16 cellular contexts compared by ENCODE assay signal in the genomic region with DNA sequence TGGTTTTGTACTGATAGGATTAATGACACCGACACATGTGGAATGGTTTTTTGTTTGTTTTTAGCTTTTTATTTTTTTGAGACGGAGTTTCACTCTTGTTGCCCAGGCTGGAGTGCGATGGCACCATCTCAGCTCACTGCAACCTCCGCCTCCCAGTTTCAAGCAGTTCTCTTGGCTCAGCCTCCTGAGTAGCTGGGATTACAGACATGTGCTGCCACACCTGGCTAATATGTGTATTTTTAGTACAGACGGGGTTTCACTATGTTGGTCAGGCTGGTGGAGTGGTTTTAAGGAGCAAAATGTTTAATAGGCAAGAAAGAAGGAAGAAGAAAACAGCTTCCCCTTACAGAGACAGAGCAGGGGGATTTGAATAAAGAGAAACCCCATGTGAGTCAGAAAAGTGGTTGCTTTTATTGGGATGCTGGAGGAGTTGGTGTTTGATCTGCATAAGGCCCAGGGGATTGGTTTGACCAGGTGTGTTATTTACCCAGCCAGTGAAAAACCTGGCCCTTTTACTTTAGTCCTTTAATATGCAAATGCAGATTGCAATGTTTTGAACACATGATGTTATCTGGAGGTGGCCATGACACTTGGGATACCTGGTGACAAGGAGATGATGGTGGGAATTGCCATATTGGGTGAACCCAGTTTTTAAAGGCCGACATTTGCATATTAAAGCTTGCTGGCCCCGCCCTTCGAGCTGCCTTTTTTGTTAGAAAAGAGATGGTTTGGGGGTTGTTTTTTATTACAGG. TPM values are rescaled to one million over a fixed set of nuclear protein-coding genes. Genes with fewer than 3 reads are reported as not detected.
DNase-seq lines count a peak whose midpoint lies in the region; ATAC-seq and TF ChIP-seq lines count a peak whose summit lies in the region.
"Had no signal": no experiment of that assay in that cellular context is flagged by ENCODE, and none has a peak within 500 bp of the region (broad histone marks: within the 10 kb centered on the region; RNA-seq: fewer than 3 reads in every experiment).

No MANE protein-coding gene starts in this region.

- no peak overlapping the region for H2BK5ac ChIP-seq in H9 (ENCODE audit: insufficient read length, low read length)

- no CpG with 5 or more reads among the region's 8 CpGs for WGBS in H9 (ENCODE audit: extremely low coverage, insufficient read length, low lambda C conversion rate)

- no peaks in the 10 kb centered on the region for H3K27me3 ChIP-seq in H9 (ENCODE audit: insufficient read depth, low read length)
- no peaks in the 10 kb centered on the region for H3K27me3 ChIP-seq in PC-3 (ENCODE audit: low read length)
- no peaks in the 10 kb centered on the region for H3K27me3 ChIP-seq in iPS-20b (ENCODE audit: insufficient read depth, low read length)
- H3K27me3 ChIP-seq: heart right ventricle, ovary, uterus had no signal

- no peak overlapping the region for H3K4ac ChIP-seq in H9 (ENCODE audit: low read depth, low read length)

- H4K20me1 ChIP-seq in H9 (ENCODE audit: control insufficient read depth, insufficient read depth, insufficient read length) (no peaks in the 10 kb centered on the region), PC-3 (ENCODE audit: low read length) (no peaks in the 10 kb centered on the region)

- no peak overlapping the region for H3K23ac ChIP-seq in H9 (ENCODE audit: insufficient read length, low read depth, low read length)

- no peak overlapping the region for H3K18ac ChIP-seq in H9 (ENCODE audit: insufficient read length, low read depth, low read length)

- H3K4me3 ChIP-seq in PC-3 (ENCODE audit: low read length) (no peak overlapping the region), iPS-20b (ENCODE audit: low read length) (no peak overlapping the region)
- H3K4me3 ChIP-seq: heart right ventricle, ovary, uterus had no signal

- H3K79me2 ChIP-seq in H9 (ENCODE audit: insufficient read depth, low read length) (no peaks in the 10 kb centered on the region), PC-3 (ENCODE audit: low read length) (no peaks in the 10 kb centered on the region)

- H3K36me3 ChIP-seq in PC-3 (ENCODE audit: low read depth, low read length), result no peaks in the 10 kb centered on the region
- no peaks in the 10 kb centered on the region for H3K36me3 ChIP-seq in iPS-20b (ENCODE audit: insufficient read depth, low read depth, low read length)
- H3K36me3 ChIP-seq: heart right ventricle, ovary, uterus had no signal

- H3K36me3 Mint-ChIP-seq in H9 (ENCODE audit: insufficient read depth in 1 of 3, low read depth in 3 of 3), result peaks cover 0 to 23% (median 8%) of the 10 kb centered on the region in 3 experiments; a peak in 4 of 7 replicates

- POLR2A ChIA-PET in PC-3 (lab: Charles Lee; ENCODE audit: unreplicated experiment), result no interaction called here

- no peaks in the 10 kb centered on the region for H3K9me2 ChIP-seq in PC-3 (replicated peaks; ENCODE audit: low read length)

- no peak overlapping the region for H4K5ac ChIP-seq in H9 (ENCODE audit: insufficient read length, low read depth, low read length)

- TF ChIP-seq CTCF in 22Rv1 (IDR thresholded peaks at IDR 0.05), result no peak; the same call in none of the 2 replicates
- 0 out of 3 replicates have a peak, but pooled peaks have one; percentile 19 for TF ChIP-seq CTCF in H9 (conservative IDR thresholded peaks at IDR 0.05)
- TF ChIP-seq CTCF in PC-3 (conservative IDR thresholded peaks at IDR 0.05; ENCODE audit: low read depth, low read length), result 0 out of 2 replicates have a peak, but pooled peaks have one; percentile 28

- H3K27ac Mint-ChIP-seq in H9, result peak overlapping the region in 1 of 3 experiments; percentile 71; a peak in 2 of 7 replicates

- peak; percentile 25; the same call in 1 of the 2 replicates for ATAC-seq in PC-3
- ATAC-seq: heart right ventricle, left ventricle myocardium superior had no signal

- peaks cover 16 to 21% of the 10 kb centered on the region in 2 experiments for H3K9me3 Mint-ChIP-seq in H9

- H3K4me2 ChIP-seq in H9 (ENCODE audit: insufficient read depth, insufficient read length, low read length), result no peak overlapping the region
- peak overlapping the region; percentile 1; the same call in 1 of the 2 replicates for H3K4me2 ChIP-seq in PC-3 (ENCODE audit: low read length)

- no peak overlapping the region for H2AK5ac ChIP-seq in H9 (ENCODE audit: insufficient read length, low read length)

- H2BK12ac ChIP-seq in H9 (ENCODE audit: insufficient read length, low read depth, low read length), result no peak overlapping the region

- intact Hi-C loops in PC-3 (cut with micrococcal nuclease), result loop anchor here (5.0 kb wide), 1 partner anchor 42 kb away; a partner anchor contains a TSS

- DNase-seq in H9 (no peak), PC-3 (peak; percentile 57), A172 (ENCODE audit: low spot score) (no peak), foreskin melanocyte (no peak), anterior cingulate cortex (lab: John Stamatoyannopoulos, UW) (no peak), GM19238 (ENCODE audit: insufficient read length, low spot score) (no peak)
- DNase-seq: activated CD4-positive, alpha-beta T cell treated with anti-CD3 and anti-CD28 coated beads, Interleukin-2, amount 50 U/mL, for 4 hours; activated effector memory CD4-positive, alpha-beta T cell treated with Interleukin-2 at 50 U/mL for 16 hours; heart right ventricle; left ventricle myocardium superior; NCI-H1694; ovary; stimulated activated CD8-positive, alpha-beta memory T cell treated with anti-CD3 and anti-CD28 coated beads, Interleukin-4, amount 100 ng/mL, for 48 hours; uterus had no signal

- no peaks in the 10 kb centered on the region; the same call in 1 of the 2 replicates for H3K4me1 ChIP-seq in H9 (ENCODE audit: insufficient read depth, low read length)
- peaks cover 73% of the 10 kb centered on the region for H3K4me1 ChIP-seq in PC-3 (ENCODE audit: insufficient read depth, low read length)
- H3K4me1 ChIP-seq in iPS-20b (ENCODE audit: insufficient read depth, low read length), result peaks cover 13% of the 10 kb centered on the region

- H2BK15ac ChIP-seq in H9 (ENCODE audit: low read depth, low read length), result no peak overlapping the region

- H3K4me3 Mint-ChIP-seq in H9, result no peak overlapping the region

- H3F3A ChIP-seq in PC-3 (ENCODE audit: low read length, unreplicated experiment), result peaks cover 8% of the 10 kb centered on the region

- H3T11ph ChIP-seq in H9 (ENCODE audit: low read length), result no peak overlapping the region

- H3K56ac ChIP-seq in H9 (ENCODE audit: insufficient read length, low read depth, low read length), result no peak overlapping the region

- no TSS peak for BruUV-seq in PC-3 (replicated peaks; lab: Mats Ljungman, UMichigan)

- H4K8ac ChIP-seq in H9 (replicated peaks; ENCODE audit: insufficient read length, low read depth, low read length), result no peak overlapping the region

- H3K27me3 Mint-ChIP-seq in H9 (ENCODE audit: low read depth), result no peaks in the 10 kb centered on the region

- H2BK120ac ChIP-seq in H9 (ENCODE audit: low read depth, low read length, poor library complexity, severe bottlenecking), result no peak overlapping the region

- CTCF ChIA-PET in PC-3 (lab: Charles Lee), result no interaction called here

- H3K9me3 ChIP-seq in H9 (ENCODE audit: control insufficient read depth, low read depth, low read length) (no peaks in the 10 kb centered on the region), PC-3 (ENCODE audit: low read length) (no peaks in the 10 kb centered on the region), iPS-20b (ENCODE audit: insufficient read depth, low read depth, low read length) (peaks cover 6% of the 10 kb centered on the region; the same call in 1 of the 2 replicates)
- H3K9me3 ChIP-seq: ovary, uterus had no signal

- no peak overlapping the region for H2AFZ ChIP-seq in H9 (ENCODE audit: low read length)
- H2AFZ ChIP-seq in PC-3 (ENCODE audit: low read length), result no peak overlapping the region

- no peak overlapping the region for H3K14ac ChIP-seq in H9 (ENCODE audit: insufficient read depth, low read length)

- H4K91ac ChIP-seq in H9 (ENCODE audit: insufficient read length, low read depth, low read length), result no peak overlapping the region

- H3K79me1 ChIP-seq in H9 (ENCODE audit: insufficient read depth, low read depth, low read length, poor library complexity, severe bottlenecking), result no peaks in the 10 kb centered on the region

- H3K4me1 Mint-ChIP-seq in H9, result peaks cover 25 to 35% of the 10 kb centered on the region in 2 experiments

- H2BK20ac ChIP-seq in H9 (ENCODE audit: low read depth, low read length, poor library complexity, severe bottlenecking), result no peak overlapping the region

- H3K23me2 ChIP-seq in H9 (ENCODE audit: insufficient read length, low read depth, low read length, poor library complexity, severe bottlenecking), result no peaks in the 10 kb centered on the region

- no peak overlapping the region for H3K9ac ChIP-seq in H9 (ENCODE audit: extremely low read depth, insufficient read length, low read length)
- H3K9ac ChIP-seq in PC-3 (ENCODE audit: low read length), result no peak overlapping the region; the same call in 1 of the 2 replicates
- no peak overlapping the region; the same call in 1 of the 2 replicates for H3K9ac ChIP-seq in iPS-20b (ENCODE audit: low read depth, low read length)

- H3K27ac ChIP-seq in 22Rv1, result 0 out of 2 replicates have a peak overlapping the region, but pooled peaks have one; percentile 31
- no peak overlapping the region for H3K27ac ChIP-seq in H9 (ENCODE audit: insufficient read length, low read depth, low read length)
- H3K27ac ChIP-seq in PC-3 (ENCODE audit: low read length), result peak overlapping the region; percentile 66
- peak overlapping the region; percentile 48 for H3K27ac ChIP-seq in iPS-20b (ENCODE audit: low read length)
- H3K27ac ChIP-seq: ovary had no signal

RNA-seq across cellular contexts. Expression of a gene that starts 24.3 kb away (rescaled TPM):
- 3.8 and 4.2 TPM in 2 replicates for total RNA-seq in H9 (2021)
- 1.3 and 1.6 TPM in 2 replicates for total RNA-seq in PC-3 (2014; rRNA removed)
- 1.1 and 2.6 TPM in 2 replicates for total RNA-seq in A172 (2014; rRNA removed; shearing (Covaris generic))

RNA-seq across cellular contexts. Expression of a gene that starts 39.3 kb away (rescaled TPM):
- total RNA-seq in H9 (2021) (0.20 TPM in 2 replicates), PC-3 (2014; rRNA removed) (0.04 and 0.12 TPM in 2 replicates)
- not detected in 2 replicates for total RNA-seq in A172 (2014; rRNA removed; shearing (Covaris generic))
